ENCODE assay signal across 9 cellular contexts in genomic region chr2:90069290-90069894, GRCh38.
DNase-seq lines count a peak whose midpoint lies in the region; ATAC-seq and TF ChIP-seq lines count a peak whose summit lies in the region.
"Had no signal": no experiment of that assay in that cellular context is flagged by ENCODE, and none has a peak within 500 bp of the region (broad histone marks: within the 10 kb centered on the region; RNA-seq: fewer than 3 reads in every experiment).

No MANE protein-coding gene starts in this region.

- H3K4me1 ChIP-seq in left ventricle myocardium inferior (no peaks in the 10 kb centered on the region), tibial nerve (no peaks in the 10 kb centered on the region)

- TF ChIP-seq CTCF in left ventricle myocardium inferior (IDR thresholded peaks at IDR 0.05; ENCODE audit: borderline replicate concordance): peak; percentile 51
- peak in 1 of 5 experiments; percentile 10 for TF ChIP-seq CTCF in tibial nerve (IDR thresholded peaks at IDR 0.05)

- H3K27ac ChIP-seq in left ventricle myocardium inferior (replicated peaks): no peak overlapping the region
- H3K27ac ChIP-seq in tibial nerve: no peak overlapping the region

- H3K27me3 ChIP-seq in left ventricle myocardium inferior (ENCODE audit: low read depth) (peaks cover 87% of the 10 kb centered on the region), tibial nerve (no peaks in the 10 kb centered on the region)

- intact Hi-C loops in left ventricle myocardium inferior (cut with micrococcal nuclease): no loop called here

- no peaks in the 10 kb centered on the region for H3K4me1 Mint-ChIP-seq in stimulated activated naive CD8-positive, alpha-beta T cell treated with anti-CD3 and anti-CD28 coated beads, Interleukin-15, amount 100 ng/mL, for 72 hours
- H3K4me1 Mint-ChIP-seq: central memory CD8-positive, alpha-beta T cell had no signal

- no peak overlapping the region for H3K4me3 ChIP-seq in left ventricle myocardium inferior
- no peak overlapping the region for H3K4me3 ChIP-seq in tibial nerve

- TF ChIP-seq POLR2A in tibial nerve (IDR thresholded peaks at IDR 0.05): no peak

- peaks cover 4 to 5% of the 10 kb centered on the region in 2 donors for H3K9me3 Mint-ChIP-seq in stimulated activated naive CD8-positive, alpha-beta T cell treated with anti-CD3 and anti-CD28 coated beads, Interleukin-15, amount 100 ng/mL, for 72 hours

- WGBS in tibial nerve, 2 donors: 36 to 46% methylated on average over 8 to 13 of the region's 13 CpGs

- ATAC-seq in stimulated activated naive CD8-positive, alpha-beta T cell treated with anti-CD3 and anti-CD28 coated beads, Interleukin-15, Interleukin-2, amounts not matched to agents 100 U/mL and 50 U/mL, for 24 hours: peak; percentile 49
- ATAC-seq in stimulated activated naive CD8-positive, alpha-beta T cell treated with anti-CD3 and anti-CD28 coated beads, Interleukin-15, amount 100 ng/mL, for 72 hours: no peak
- ATAC-seq in HG02798 (IDR thresholded peaks at IDR 0.05; ENCODE audit: poor library complexity, unreplicated experiment): peak; percentile 85

- DNase-seq in stimulated activated naive CD8-positive, alpha-beta T cell treated with anti-CD3 and anti-CD28 coated beads, Interleukin-15, Interleukin-2, amounts not matched to agents 100 U/mL and 50 U/mL, for 24 hours: peak; percentile 25
- DNase-seq in stimulated activated naive CD8-positive, alpha-beta T cell treated with anti-CD3 and anti-CD28 coated beads, Interleukin-15, amount 100 ng/mL, for 72 hours: no peak
- peak; percentile 25 for DNase-seq in RPMI7951 (ENCODE audit: low read depth)
- DNase-seq in left ventricle myocardium inferior: no peak
- no peak for DNase-seq in tibial nerve (ENCODE audit: low spot score in 2 of 2)
- DNase-seq in NCI-H2171 (lab: John Stamatoyannopoulos, UW): no peak
- DNase-seq in T1000 (lab: John Stamatoyannopoulos, UW): no peak

- H3K9me3 ChIP-seq in left ventricle myocardium inferior (replicated peaks): no peaks in the 10 kb centered on the region
- peaks cover 0 to 4% (median 0%) of the 10 kb centered on the region in 4 donors for H3K9me3 ChIP-seq in tibial nerve

- no peak overlapping the region for H3K4me3 Mint-ChIP-seq in stimulated activated naive CD8-positive, alpha-beta T cell treated with anti-CD3 and anti-CD28 coated beads, Interleukin-15, amount 100 ng/mL, for 72 hours
- H3K4me3 Mint-ChIP-seq: central memory CD8-positive, alpha-beta T cell had no signal

- no peak overlapping the region for H3K27ac Mint-ChIP-seq in stimulated activated naive CD8-positive, alpha-beta T cell treated with anti-CD3 and anti-CD28 coated beads, Interleukin-15, amount 100 ng/mL, for 72 hours

- H3K27me3 Mint-ChIP-seq in stimulated activated naive CD8-positive, alpha-beta T cell treated with anti-CD3 and anti-CD28 coated beads, Interleukin-15, amount 100 ng/mL, for 72 hours: no peaks in the 10 kb centered on the region
- H3K27me3 Mint-ChIP-seq: central memory CD8-positive, alpha-beta T cell had no signal

- H3K36me3 ChIP-seq in left ventricle myocardium inferior (no peaks in the 10 kb centered on the region), tibial nerve (no peaks in the 10 kb centered on the region)

- TF ChIP-seq EP300 in tibial nerve (IDR thresholded peaks at IDR 0.05): no peak

Comparison
In these comparisons a context has a peak if more than half of its experiments do, and no peak if none do; other contexts are left out.
1. DNase-seq: peak in stimulated activated naive CD8-positive, alpha-beta T cell treated with anti-CD3 and anti-CD28 coated beads, Interleukin-15, Interleukin-2, amounts not matched to agents 100 U/mL and 50 U/mL, for 24 hours (single experiment) and RPMI7951 (single experiment); none in stimulated activated naive CD8-positive, alpha-beta T cell treated with anti-CD3 and anti-CD28 coated beads, Interleukin-15, amount 100 ng/mL, for 72 hours (0 of 2), left ventricle myocardium inferior (single experiment), tibial nerve (0 of 2), NCI-H2171 (single experiment) and T1000 (single experiment).